In genomic region chr17:3977387-3977786, GRCh38 we compare ENCODE assay signal across 21 cellular contexts. TPM values are rescaled to one million over a fixed set of nuclear protein-coding genes. Genes with fewer than 3 reads are reported as not detected.
DNase-seq lines count a peak whose midpoint lies in the region; ATAC-seq, FAIRE-seq and TF ChIP-seq lines count a peak whose summit lies in the region.
"Had no signal": no experiment of that assay in that cellular context is flagged by ENCODE, and none has a peak within 500 bp of the region (broad histone marks: within the 10 kb centered on the region; RNA-seq: fewer than 3 reads in every experiment).

No MANE protein-coding gene starts in this region.

- H4K5ac ChIP-seq in mesendoderm (ENCODE audit: low read length) = no peak overlapping the region

- H3K4me1 ChIP-seq in A549 = no peaks in the 10 kb centered on the region
- peaks cover 5 to 43% (median 23%) of the 10 kb centered on the region in 9 donors for H3K4me1 ChIP-seq in heart right ventricle
- H3K4me1 ChIP-seq in mucosa of stomach (ENCODE audit: control insufficient read depth, insufficient read depth, low read length) = peaks cover 53% of the 10 kb centered on the region
- no peaks in the 10 kb centered on the region for H3K4me1 ChIP-seq in mesendoderm (ENCODE audit: control insufficient read depth, low read depth, low read length)

- H3K27ac Mint-ChIP-seq in mesothelial cell of epicardium = no peak overlapping the region
- H3K27ac Mint-ChIP-seq: activated CD4-positive, alpha-beta T cell treated with anti-CD3 and anti-CD28 coated beads for 36 hours; CD8-positive, alpha-beta memory T cell; naive thymus-derived CD4-positive, alpha-beta T cell had no signal

- no peak for FAIRE-seq in A549 (lab: Jason Lieb, UNC)
- FAIRE-seq: keratinocyte, urothelium cell line had no signal

- DNase-seq in A549 (ENCODE audit: low read depth in 1 of 2, low spot score in 1 of 2) (no peak), RWPE1 (ENCODE audit: low spot score) (no peak), heart right ventricle (no peak), mesothelial cell of epicardium (ENCODE audit: low spot score in 2 of 2, unreplicated experiment in 2 of 2) (no peak), NCI-H2107 treated with DMSO at 0.1 percent for 48 hours (lab: John Stamatoyannopoulos, UW; ENCODE audit: unreplicated experiment) (no peak), mesendoderm (no peak)
- DNase-seq: activated CD4-positive, alpha-beta T cell treated with anti-CD3 and anti-CD28 coated beads for 36 hours; activated CD8-positive, alpha-beta memory T cell treated with anti-CD3 and anti-CD28 coated beads, Interleukin-2, amount 50 U/mL, for 4 hours; activated naive CD4-positive, alpha-beta T cell; CD8-positive, alpha-beta memory T cell; cortex of kidney; EL; naive thymus-derived CD4-positive, alpha-beta T cell; NCI-H1105 treated with DMSO at 0.1 percent for 48 hours; NCI-H345; stimulated activated naive CD8-positive, alpha-beta T cell treated with anti-CD3 and anti-CD28 coated beads, Interleukin-15, Interleukin-2, amounts not matched to agents 100 U/mL and 50 U/mL, for 24 hours had no signal

- POLR2A ChIA-PET in A549 (lab: Yijun Ruan, JAX) = interaction anchor here (1.6 kb wide), 1 partner anchor 12 kb away, joined by 4 read pairs; no protein-coding TSS in a partner anchor
- POLR2A ChIA-PET in RWPE1 (lab: Yijun Ruan, JAX; ENCODE audit: low non-redundant PET) = no interaction called here

- no peak overlapping the region for H3K4me3 ChIP-seq in A549
- no peak overlapping the region for H3K4me3 ChIP-seq in heart right ventricle
- H3K4me3 ChIP-seq in mucosa of stomach (ENCODE audit: low read length) = no peak overlapping the region
- no peak overlapping the region for H3K4me3 ChIP-seq in mesendoderm (ENCODE audit: low read length)

- H3K36me3 ChIP-seq in heart right ventricle (no peaks in the 10 kb centered on the region), mucosa of stomach (ENCODE audit: control insufficient read depth, insufficient read depth, low read length) (no peaks in the 10 kb centered on the region), mesendoderm (ENCODE audit: control insufficient read depth, insufficient read depth, low read length) (no peaks in the 10 kb centered on the region)

- no peaks in the 10 kb centered on the region for H3K4me1 Mint-ChIP-seq in mesothelial cell of epicardium

- H3K9ac ChIP-seq in mucosa of stomach (ENCODE audit: low read length) (peak overlapping the region; percentile 40), mesendoderm (ENCODE audit: low read length) (no peak overlapping the region)
- H3K9ac ChIP-seq: KMS-11 had no signal

- TF ChIP-seq POLR2A in A549 (IDR thresholded peaks at IDR 0.05; ENCODE audit: low read length) = no peak

- H3K79me1 ChIP-seq in mesendoderm (ENCODE audit: low read length) = no peaks in the 10 kb centered on the region

- H3K4me2 ChIP-seq in A549 = no peak overlapping the region
- no peak overlapping the region for H3K4me2 ChIP-seq in mesendoderm (ENCODE audit: low read length)
- H3K4me2 ChIP-seq: KMS-11 had no signal

- no peak for TF ChIP-seq EP300 in A549 (IDR thresholded peaks at IDR 0.05)

- TF ChIP-seq RAD21 in A549 (conservative IDR thresholded peaks at IDR 0.05 in 1 of 2, IDR thresholded peaks at IDR 0.05 in 1 of 2) = no peak

- no peak overlapping the region for H3K4ac ChIP-seq in mesendoderm (ENCODE audit: low read depth, low read length)

- no peak overlapping the region for H2BK15ac ChIP-seq in mesendoderm (replicated peaks; ENCODE audit: low read depth)

- H3K18ac ChIP-seq in mesendoderm (ENCODE audit: low read length) = no peak overlapping the region

- H3K79me2 ChIP-seq in mesendoderm (ENCODE audit: control insufficient read depth, insufficient read depth, low read length) = no peaks in the 10 kb centered on the region

- H3K9me3 ChIP-seq in A549 (peaks cover 8% of the 10 kb centered on the region), heart right ventricle (peaks cover 0 to 30% (median 7%) of the 10 kb centered on the region in 11 donors), mucosa of stomach (ENCODE audit: control insufficient read depth, low read length) (peaks cover 7% of the 10 kb centered on the region)

- no peaks in the 10 kb centered on the region for H3K27me3 ChIP-seq in heart right ventricle
- no peaks in the 10 kb centered on the region for H3K27me3 ChIP-seq in mucosa of stomach (ENCODE audit: control insufficient read depth, insufficient read depth, low read length)
- H3K27me3 ChIP-seq in mesendoderm (ENCODE audit: insufficient read depth, low read length, poor library complexity) = no peaks in the 10 kb centered on the region

- H3K27ac ChIP-seq in A549 (no peak overlapping the region), RWPE1 (peak overlapping the region; percentile 35), heart right ventricle (peak overlapping the region in 7 of 10 donors; percentile 18 to 77 (median 63)), mesendoderm (ENCODE audit: low read depth, low read length) (no peak overlapping the region)
- H3K27ac ChIP-seq: KMS-11 had no signal

- CTCF ChIA-PET in A549 (lab: Yijun Ruan, JAX) = interaction anchor here (1.0 to 1.3 kb wide), 4 partner anchors 10 to 42 kb away, joined by 3 to 4 read pairs (median 3); no protein-coding TSS in a partner anchor
- CTCF ChIA-PET in RWPE1 (lab: Yijun Ruan, JAX) = no interaction called here

- TF ChIP-seq CTCF in A549 (IDR thresholded peaks at IDR 0.05) (no peak), RWPE1 (conservative IDR thresholded peaks at IDR 0.05; ENCODE audit: low read depth) (no peak), heart right ventricle (IDR thresholded peaks at IDR 0.05) (peak in 1 of 9 donors; percentile 18), mesothelial cell of epicardium (IDR thresholded peaks at IDR 0.05; ENCODE audit: unreplicated experiment) (no peak)

- no peak overlapping the region for H2BK5ac ChIP-seq in mesendoderm (ENCODE audit: low read length)

- H4K8ac ChIP-seq in mesendoderm (ENCODE audit: low read depth, low read length) = no peak overlapping the region

- no peak overlapping the region for H2AK5ac ChIP-seq in mesendoderm (ENCODE audit: low read length)

- peaks cover 6% of the 10 kb centered on the region for H3K36me3 Mint-ChIP-seq in mesothelial cell of epicardium

- intact Hi-C loops in heart right ventricle (cut with DNase I) = no loop called here

- no peak overlapping the region for H3K4me3 Mint-ChIP-seq in mesothelial cell of epicardium
- H3K4me3 Mint-ChIP-seq: activated CD4-positive, alpha-beta T cell treated with anti-CD3 and anti-CD28 coated beads for 36 hours; CD8-positive, alpha-beta memory T cell; naive thymus-derived CD4-positive, alpha-beta T cell had no signal

- ATAC-seq in A549 (peak; percentile 8 to 31; a peak in 3 of 6 replicates), heart right ventricle (peak in 6 of 8 donors; percentile 8 to 35 (median 21)), GM21381 (IDR thresholded peaks at IDR 0.05; ENCODE audit: unreplicated experiment) (no peak)
- ATAC-seq: activated CD4-positive, alpha-beta T cell treated with anti-CD3 and anti-CD28 coated beads for 36 hours; naive thymus-derived CD4-positive, alpha-beta T cell; stimulated activated naive CD8-positive, alpha-beta T cell treated with anti-CD3 and anti-CD28 coated beads, Interleukin-15, Interleukin-2, amounts not matched to agents 100 U/mL and 50 U/mL, for 24 hours had no signal

- H3K56ac ChIP-seq in mesendoderm (ENCODE audit: low read length) = no peak overlapping the region

- peaks cover 19% of the 10 kb centered on the region for H3K9me3 Mint-ChIP-seq in mesothelial cell of epicardium

- 60% methylated on average over 9 of the region's 9 CpGs for WGBS in A549 (ENCODE audit: missing lambda C conversion rate)
- WGBS in heart right ventricle, 2 donors = 58 to 62% methylated on average over 9 of the region's 9 CpGs
- no CpG with 5 or more reads among the region's 9 CpGs for WGBS in mesendoderm (ENCODE audit: extremely low coverage, insufficient coverage, low lambda C conversion rate)

- no peak overlapping the region for H3K23ac ChIP-seq in mesendoderm (ENCODE audit: low read length)

- H2BK120ac ChIP-seq in mesendoderm (ENCODE audit: low read depth, low read length) = no peak overlapping the region

- H3K27me3 Mint-ChIP-seq in mesothelial cell of epicardium (ENCODE audit: low read depth) = peaks cover 8% of the 10 kb centered on the region
- H3K27me3 Mint-ChIP-seq: activated CD4-positive, alpha-beta T cell treated with anti-CD3 and anti-CD28 coated beads for 36 hours; CD8-positive, alpha-beta memory T cell had no signal

TF ChIP-seq in A549, 52 proteins besides CTCF, POLR2A, EP300 and RAD21:
- TF ChIP-seq ZSCAN20 (CRISPR knock-in tag; IDR thresholded peaks at IDR 0.05) = no peak
- 0 out of 4 replicates have a peak, but pooled peaks of 1 of the 2 experiments have one; percentile 6 for TF ChIP-seq CEBPB (IDR thresholded peaks at IDR 0.05)
- TF ChIP-seq CHD2 (IDR thresholded peaks at IDR 0.05; ENCODE audit: low read length, partially characterized antibody) = no peak
- TF ChIP-seq CBX8 (IDR thresholded peaks at IDR 0.05) = no peak
- TF ChIP-seq FOSB (CRISPR knock-in tag; IDR thresholded peaks at IDR 0.05) = no peak
- TF ChIP-seq HOXB13 (CRISPR knock-in tag; IDR thresholded peaks at IDR 0.05; ENCODE audit: low read depth) = no peak

RNA-seq across cellular contexts. Expression of gene ATP2A3, which starts 13.2 kb away (rescaled TPM):
- polyA plus RNA-seq in A549 (2011; rRNA removed) (5.5 and 6.3 TPM in 2 replicates), A549 (2017; fragmentation: RNase III; extraction: RNeasy Plus Mini Kit Qiagen cat#74134 plus additional on column Dnase treatment) (2.5 to 4.1 TPM (median 3.1 TPM) in 3 replicates), heart right ventricle (10 to 100 TPM; 10.2 to 11.0 TPM)
- 4.0 and 5.4 TPM in 2 replicates for polyA plus RNA-seq in A549 (2012; cell fraction: cytosol; rRNA removed)
- 14.8 and 16.2 TPM in 2 replicates for polyA plus RNA-seq in A549 (2012; cell fraction: nucleus; rRNA removed)
- 5.7 and 7.4 TPM in 2 replicates for polyA minus RNA-seq in A549 (2011; rRNA and poly(A)+ RNA removed)
- total RNA-seq in heart right ventricle (10 to 100 TPM in 1 of 10 donors, 1 to 10 TPM in 9; 4.3 to 10.2 (median 5.7) TPM), mesothelial cell of epicardium (4.1 to 4.6 TPM (median 4.1 TPM) in 3 replicates)
- 7.6 TPM for polyA plus RNA-seq in mesendoderm (2013, experiment 1 of 2)
- 7.5 TPM for polyA plus RNA-seq in mesendoderm (2013, experiment 2 of 2)

Comparison
In these comparisons a context has a peak if more than half of its experiments do, and no peak if none do; other contexts are left out.
1. H3K27ac ChIP-seq: peak in RWPE1 (single experiment) and heart right ventricle (7 of 10); none in A549 (0 of 2) and mesendoderm (single experiment).